Comparison of ENCODE assay signal across 36 cellular contexts in the genomic region with DNA sequence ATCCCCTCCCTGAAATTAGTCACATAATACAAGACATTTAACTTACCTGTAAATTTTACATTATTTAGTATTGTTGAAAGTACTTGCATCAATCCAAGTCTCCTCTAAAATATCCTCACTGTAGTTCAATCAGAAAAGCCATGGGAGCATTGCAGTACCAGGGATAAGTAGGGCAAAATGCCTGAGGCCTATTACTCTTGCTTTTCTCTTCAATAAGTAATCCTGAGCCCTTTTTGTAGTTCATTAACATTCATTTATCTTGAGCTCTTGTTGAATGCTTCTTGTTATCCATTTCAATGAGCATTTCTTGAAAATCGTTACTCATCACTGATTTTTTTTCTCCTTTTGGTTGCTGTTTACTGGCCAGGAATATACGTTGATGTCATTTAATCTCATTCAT.
"Had no signal": no experiment of that assay in that cellular context is flagged by ENCODE, and none has a peak within 500 bp of the region (broad histone marks: within the 10 kb centered on the region; RNA-seq: fewer than 3 reads in every experiment).

No MANE protein-coding gene starts in this region.

- H3K27me3 ChIP-seq: adrenal gland, ascending aorta, body of pancreas, brain microvascular endothelial cell, breast epithelium, cardiac muscle cell had no signal

- H3K27me3 Mint-ChIP-seq: activated naive CD4-positive, alpha-beta T cell treated with anti-CD3 and anti-CD28 coated beads, Interleukin-2, amount 10 ng/mL, durations not matched to agents 7 days and 5 days; activated naive CD4-positive, alpha-beta T cell treated with anti-CD3 and anti-CD28 coated beads, Interleukin-2, amount 50 U/mL, for 24 hours; activated naive CD8-positive, alpha-beta T cell; activated naive CD8-positive, alpha-beta T cell treated with anti-CD3 and anti-CD28 coated beads for 36 hours; activated naive CD8-positive, alpha-beta T cell treated with anti-CD3 and anti-CD28 coated beads, Interleukin-2, amount 10 ng/mL, durations not matched to agents 7 days and 5 days; activated naive CD8-positive, alpha-beta T cell treated with anti-CD3 and anti-CD28 coated beads, Interleukin-2, amount 50 U/mL, for 24 hours; activated T-helper 17 cell treated with anti-CD3 and anti-CD28 coated beads, Interleukin-2, amount 50 U/mL, for 72 hours; brain; central memory CD8-positive, alpha-beta T cell had no signal

- H3K9me3 Mint-ChIP-seq: activated naive CD8-positive, alpha-beta T cell treated with anti-CD3 and anti-CD28 coated beads, Interleukin-2, amount 10 ng/mL, durations not matched to agents 7 days and 5 days had no signal

- H3K27ac ChIP-seq: adrenal gland, ascending aorta, body of pancreas, brain microvascular endothelial cell, breast epithelium, cardiac muscle cell had no signal

- ATAC-seq: activated naive CD4-positive, alpha-beta T cell treated with anti-CD3 and anti-CD28 coated beads, Interleukin-2, amount 50 U/mL, for 72 hours; activated naive CD8-positive, alpha-beta T cell treated with anti-CD3 and anti-CD28 coated beads, Interleukin-2, amount 50 U/mL, for 24 hours; activated T-cell treated with anti-CD3 and anti-CD28 coated beads, Interleukin-2, amount 50 U/mL, for 4 hours; activated T-cell treated with anti-CD3 and anti-CD28 coated beads, Interleukin-2, amount 50 U/mL, for 72 hours; activated T-helper 17 cell treated with anti-CD3 and anti-CD28 coated beads, Interleukin-2, amount 50 U/mL, for 72 hours; body of pancreas had no signal

- H3K9me3 ChIP-seq: adrenal gland, ascending aorta, body of pancreas, breast epithelium had no signal

- H3K4me3 Mint-ChIP-seq: activated naive CD4-positive, alpha-beta T cell treated with anti-CD3 and anti-CD28 coated beads for 36 hours; activated naive CD4-positive, alpha-beta T cell treated with anti-CD3 and anti-CD28 coated beads, Interleukin-2, amount 10 ng/mL, durations not matched to agents 7 days and 5 days; activated naive CD4-positive, alpha-beta T cell treated with anti-CD3 and anti-CD28 coated beads, Interleukin-2, amount 50 U/mL, for 24 hours; activated naive CD8-positive, alpha-beta T cell; activated naive CD8-positive, alpha-beta T cell treated with anti-CD3 and anti-CD28 coated beads for 36 hours; activated naive CD8-positive, alpha-beta T cell treated with anti-CD3 and anti-CD28 coated beads, Interleukin-2, amount 10 ng/mL, durations not matched to agents 7 days and 5 days; activated naive CD8-positive, alpha-beta T cell treated with anti-CD3 and anti-CD28 coated beads, Interleukin-2, amount 50 U/mL, for 24 hours; activated T-cell treated with anti-CD3 and anti-CD28 coated beads, Interleukin-2, amount 50 U/mL, for 4 hours; activated T-cell treated with anti-CD3 and anti-CD28 coated beads, Interleukin-2, amount 50 U/mL, for 72 hours; activated T-helper 1 cell treated with anti-CD3 and anti-CD28 coated beads, Interleukin-12 subunit alpha, Interleukin-12 subunit beta, Interleukin-2, Interleukin-4 antibody, amounts not matched to agents 30 ng/mL and 10 ng/mL and 1 ng/mL, durations not matched to agents 14 hours and 24 hours and 36 hours; activated T-helper 17 cell treated with anti-CD3 and anti-CD28 coated beads, Interleukin-2, amount 50 U/mL, for 72 hours; brain; central memory CD8-positive, alpha-beta T cell had no signal

- H3K4me3 ChIP-seq: adrenal gland, ascending aorta, body of pancreas, breast epithelium, cardiac muscle cell had no signal

- H3K36me3 Mint-ChIP-seq: activated naive CD4-positive, alpha-beta T cell treated with anti-CD3 and anti-CD28 coated beads, Interleukin-2, amount 10 ng/mL, durations not matched to agents 7 days and 5 days; activated naive CD4-positive, alpha-beta T cell treated with anti-CD3 and anti-CD28 coated beads, Interleukin-2, amount 50 U/mL, for 24 hours; activated naive CD4-positive, alpha-beta T cell treated with anti-CD3 and anti-CD28 coated beads, Interleukin-2, amount 50 U/mL, for 72 hours; activated naive CD8-positive, alpha-beta T cell; activated naive CD8-positive, alpha-beta T cell treated with anti-CD3 and anti-CD28 coated beads for 36 hours; activated naive CD8-positive, alpha-beta T cell treated with anti-CD3 and anti-CD28 coated beads, Interleukin-2, amount 10 ng/mL, durations not matched to agents 7 days and 5 days; brain had no signal

- H3K27ac Mint-ChIP-seq: activated naive CD4-positive, alpha-beta T cell treated with anti-CD3 and anti-CD28 coated beads for 36 hours; activated naive CD4-positive, alpha-beta T cell treated with anti-CD3 and anti-CD28 coated beads, Interleukin-2, amount 10 ng/mL, durations not matched to agents 7 days and 5 days; activated naive CD4-positive, alpha-beta T cell treated with anti-CD3 and anti-CD28 coated beads, Interleukin-2, amount 50 U/mL, for 24 hours; activated naive CD4-positive, alpha-beta T cell treated with anti-CD3 and anti-CD28 coated beads, Interleukin-2, amount 50 U/mL, for 72 hours; activated naive CD8-positive, alpha-beta T cell; activated naive CD8-positive, alpha-beta T cell treated with anti-CD3 and anti-CD28 coated beads for 36 hours; activated naive CD8-positive, alpha-beta T cell treated with anti-CD3 and anti-CD28 coated beads, Interleukin-2, amount 10 ng/mL, durations not matched to agents 7 days and 5 days; activated naive CD8-positive, alpha-beta T cell treated with anti-CD3 and anti-CD28 coated beads, Interleukin-2, amount 50 U/mL, for 24 hours; activated T-cell treated with anti-CD3 and anti-CD28 coated beads, Interleukin-2, amount 50 U/mL, for 72 hours; activated T-helper 1 cell treated with anti-CD3 and anti-CD28 coated beads, Interleukin-12 subunit alpha, Interleukin-12 subunit beta, Interleukin-2, Interleukin-4 antibody, amounts not matched to agents 30 ng/mL and 10 ng/mL and 1 ng/mL, durations not matched to agents 14 hours and 24 hours and 36 hours; activated T-helper 17 cell treated with anti-CD3 and anti-CD28 coated beads, Interleukin-2, amount 50 U/mL, for 72 hours; activated T-helper 2 cell treated with anti-CD3 and anti-CD28 coated beads, Interferon-gamma antibody, Interleukin-2, Interleukin-4, amounts not matched to agents 10 μg/mL and 5 μg/mL and 100 μg/mL, durations not matched to agents 14 hours and 24 hours and 36 hours; brain had no signal

- H3K4me1 ChIP-seq: adrenal gland, ascending aorta, body of pancreas, breast epithelium had no signal

- DNase-seq: activated effector memory CD4-positive, alpha-beta T cell treated with anti-CD3 and anti-CD28 coated beads, Interleukin-2, amount 50 U/mL, for 16 hours; activated effector memory CD4-positive, alpha-beta T cell treated with Interleukin-2 at 50 U/mL for 16 hours; activated gamma-delta T cell; activated gamma-delta T cell treated with Interleukin-2 at 50 U/mL for 16 hours; activated naive CD4-positive, alpha-beta T cell; activated naive CD4-positive, alpha-beta T cell treated with anti-CD3 and anti-CD28 coated beads for 36 hours; activated naive CD4-positive, alpha-beta T cell treated with anti-CD3 and anti-CD28 coated beads, Interleukin-2, amount 10 ng/mL, durations not matched to agents 7 days and 5 days; activated naive CD4-positive, alpha-beta T cell treated with anti-CD3 and anti-CD28 coated beads, Interleukin-2, amount 50 U/mL, for 16 hours; activated naive CD4-positive, alpha-beta T cell treated with Interleukin-2 at 50 U/mL for 16 hours; activated naive CD8-positive, alpha-beta T cell treated with anti-CD3 and anti-CD28 coated beads for 36 hours; activated naive CD8-positive, alpha-beta T cell treated with anti-CD3 and anti-CD28 coated beads, Interleukin-2, amount 10 ng/mL, durations not matched to agents 7 days and 5 days; activated naive CD8-positive, alpha-beta T cell treated with anti-CD3 and anti-CD28 coated beads, Interleukin-2, amount 50 U/mL, for 24 hours; activated T-cell treated with anti-CD3 and anti-CD28 coated beads, Interleukin-2, amount 50 U/mL, for 4 hours; activated T-cell treated with anti-CD3 and anti-CD28 coated beads, Interleukin-2, amount 50 U/mL, for 48 hours; activated T-cell treated with anti-CD3 and anti-CD28 coated beads, Interleukin-2, amount 50 U/mL, for 72 hours; adrenal gland; amniotic stem cell; amygdala; anterior cingulate cortex; aorta; body of pancreas; brain microvascular endothelial cell; caudate nucleus; central memory CD4-positive, alpha-beta T cell; cerebellar nuclear complex had no signal

- H3K36me3 ChIP-seq: adrenal gland, ascending aorta, brain microvascular endothelial cell, breast epithelium, cardiac muscle cell had no signal

- H3K4me1 Mint-ChIP-seq: activated naive CD4-positive, alpha-beta T cell treated with anti-CD3 and anti-CD28 coated beads, Interleukin-2, amount 10 ng/mL, durations not matched to agents 7 days and 5 days; activated naive CD4-positive, alpha-beta T cell treated with anti-CD3 and anti-CD28 coated beads, Interleukin-2, amount 50 U/mL, for 24 hours; activated naive CD8-positive, alpha-beta T cell treated with anti-CD3 and anti-CD28 coated beads for 36 hours; activated naive CD8-positive, alpha-beta T cell treated with anti-CD3 and anti-CD28 coated beads, Interleukin-2, amount 10 ng/mL, durations not matched to agents 7 days and 5 days; activated naive CD8-positive, alpha-beta T cell treated with anti-CD3 and anti-CD28 coated beads, Interleukin-2, amount 50 U/mL, for 24 hours; activated T-helper 17 cell treated with anti-CD3 and anti-CD28 coated beads, Interleukin-2, amount 50 U/mL, for 72 hours; brain; central memory CD8-positive, alpha-beta T cell had no signal
